ENCODE assay signal across 21 cellular contexts in the genomic region with DNA sequence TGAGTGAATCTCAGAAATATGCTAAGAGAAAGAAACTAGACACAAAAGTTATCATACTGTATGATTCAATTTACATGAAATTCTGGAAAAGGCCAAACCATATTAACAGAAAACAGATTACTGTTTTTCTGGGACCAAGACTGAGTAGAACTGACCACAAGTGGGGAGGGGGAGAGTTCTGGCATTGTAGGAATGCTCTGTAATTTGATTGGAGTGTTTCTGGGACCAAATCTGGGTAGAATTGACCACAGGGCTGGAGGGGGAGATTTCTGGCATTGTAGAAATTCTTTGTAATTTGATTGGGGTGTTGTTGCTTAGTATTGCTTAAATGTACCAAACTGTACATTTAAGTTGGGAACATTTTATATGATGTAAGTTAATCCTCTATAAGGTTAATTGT. TPM values are rescaled to one million over a fixed set of nuclear protein-coding genes. Genes with fewer than 3 reads are reported as not detected.
DNase-seq lines count a peak whose midpoint lies in the region; ATAC-seq and TF ChIP-seq lines count a peak whose summit lies in the region.
"Had no signal": no experiment of that assay in that cellular context is flagged by ENCODE, and none has a peak within 500 bp of the region (broad histone marks: within the 10 kb centered on the region; RNA-seq: fewer than 3 reads in every experiment).

No MANE protein-coding gene starts in this region.

- POLR2A ChIA-PET in activated CD8-positive, alpha-beta T cell treated with anti-CD3 and anti-CD28 coated beads for 36 hours (lab: Charles Lee) = no interaction called here

- DNase-seq in H7 (peak; percentile 2), astrocyte of the hippocampus (ENCODE audit: low read depth, low spot score) (peak; percentile 6), mesothelial cell of epicardium (ENCODE audit: low spot score in 2 of 2, unreplicated experiment in 2 of 2) (no peak)
- no peak for DNase-seq in activated CD8-positive, alpha-beta T cell treated with anti-CD3 and anti-CD28 coated beads for 36 hours
- DNase-seq: BE2C; C1 segment of cervical spinal cord; CD4-positive, CD25-positive, alpha-beta regulatory T cell; CD8-positive, alpha-beta memory T cell; COR-L47; DMS 273 treated with DMSO at 0.1 percent for 48 hours; DMS53; DND-41; EL; GOT3; H9 had no signal

- CTCF ChIA-PET in activated CD8-positive, alpha-beta T cell treated with anti-CD3 and anti-CD28 coated beads for 36 hours (lab: Charles Lee) = no interaction called here

- no peak for ATAC-seq in HG02840 (IDR thresholded peaks at IDR 0.05; ENCODE audit: low FRiP score, unreplicated experiment)
- ATAC-seq in activated CD8-positive, alpha-beta T cell treated with anti-CD3 and anti-CD28 coated beads for 36 hours = no peak
- ATAC-seq in HG03342 (IDR thresholded peaks at IDR 0.05; ENCODE audit: unreplicated experiment) = no peak
- ATAC-seq: GM12878 had no signal

- no peak overlapping the region for H3K4me3 Mint-ChIP-seq in mesothelial cell of epicardium
- H3K4me3 Mint-ChIP-seq in activated CD8-positive, alpha-beta T cell treated with anti-CD3 and anti-CD28 coated beads for 36 hours = no peak overlapping the region
- H3K4me3 Mint-ChIP-seq: CD4-positive, CD25-positive, alpha-beta regulatory T cell; CD8-positive, alpha-beta memory T cell; H9 had no signal

- no peaks in the 10 kb centered on the region for H3K36me3 ChIP-seq in H7 (replicated peaks; ENCODE audit: control insufficient read depth, insufficient read depth, low read length)
- H3K36me3 ChIP-seq: BE2C had no signal

- H3K36me3 Mint-ChIP-seq in mesothelial cell of epicardium = no peaks in the 10 kb centered on the region
- no peaks in the 10 kb centered on the region for H3K36me3 Mint-ChIP-seq in activated CD8-positive, alpha-beta T cell treated with anti-CD3 and anti-CD28 coated beads for 36 hours (ENCODE audit: low read depth)
- H3K36me3 Mint-ChIP-seq: CD4-positive, CD25-positive, alpha-beta regulatory T cell had no signal

- no peaks in the 10 kb centered on the region for H3K27me3 ChIP-seq in H7 (ENCODE audit: control insufficient read depth, insufficient read depth, low read length)
- H3K27me3 ChIP-seq: BE2C had no signal

- no peak for TF ChIP-seq CTCF in mesothelial cell of epicardium (IDR thresholded peaks at IDR 0.05; ENCODE audit: unreplicated experiment)
- no peak for TF ChIP-seq CTCF in activated CD8-positive, alpha-beta T cell treated with anti-CD3 and anti-CD28 coated beads for 36 hours (IDR thresholded peaks at IDR 0.05)

- H3K4me1 Mint-ChIP-seq in mesothelial cell of epicardium = peaks cover 11% of the 10 kb centered on the region
- H3K4me1 Mint-ChIP-seq in activated CD8-positive, alpha-beta T cell treated with anti-CD3 and anti-CD28 coated beads for 36 hours (ENCODE audit: low read depth) = no peaks in the 10 kb centered on the region
- H3K4me1 Mint-ChIP-seq: CD4-positive, CD25-positive, alpha-beta regulatory T cell; CD8-positive, alpha-beta memory T cell had no signal

- peaks cover 10% of the 10 kb centered on the region for H3K9me3 Mint-ChIP-seq in mesothelial cell of epicardium
- H3K9me3 Mint-ChIP-seq in activated CD8-positive, alpha-beta T cell treated with anti-CD3 and anti-CD28 coated beads for 36 hours = no peaks in the 10 kb centered on the region

- no peak overlapping the region for H3K4me3 ChIP-seq in H7 (ENCODE audit: insufficient read depth, low read depth, low read length)
- H3K4me3 ChIP-seq: GM12878 had no signal

- peaks cover 2% of the 10 kb centered on the region for H3K27me3 Mint-ChIP-seq in mesothelial cell of epicardium (ENCODE audit: low read depth)
- peaks cover 7% of the 10 kb centered on the region for H3K27me3 Mint-ChIP-seq in activated CD8-positive, alpha-beta T cell treated with anti-CD3 and anti-CD28 coated beads for 36 hours

- intact Hi-C loops in activated CD8-positive, alpha-beta T cell treated with anti-CD3 and anti-CD28 coated beads for 36 hours (cut with micrococcal nuclease) = no loop called here

- peak overlapping the region; percentile 48 for H3K27ac Mint-ChIP-seq in mesothelial cell of epicardium
- no peak overlapping the region for H3K27ac Mint-ChIP-seq in activated CD8-positive, alpha-beta T cell treated with anti-CD3 and anti-CD28 coated beads for 36 hours
- H3K27ac Mint-ChIP-seq: CD4-positive, CD25-positive, alpha-beta regulatory T cell; H9 had no signal

RNA-seq across cellular contexts. Expression of a gene that starts 3.4 kb away (rescaled TPM):
- total RNA-seq in H7 (2014; rRNA removed; shearing (Covaris generic)) = not detected in 2 replicates
- not detected in 3 replicates for total RNA-seq in mesothelial cell of epicardium
- total RNA-seq in activated CD8-positive, alpha-beta T cell treated with anti-CD3 and anti-CD28 coated beads for 36 hours = not detected
- total RNA-seq: A172; CD4-positive, CD25-positive, alpha-beta regulatory T cell; CD8-positive, alpha-beta memory T cell; G401; GM12878; H9; HT-29 had no signal

RNA-seq across cellular contexts. Expression of a gene that starts 13.8 kb away (rescaled TPM):
- total RNA-seq in H7 (2014; rRNA removed; shearing (Covaris generic)) = not detected in 2 replicates
- total RNA-seq in mesothelial cell of epicardium = not detected in 3 replicates
- not detected for total RNA-seq in activated CD8-positive, alpha-beta T cell treated with anti-CD3 and anti-CD28 coated beads for 36 hours
- total RNA-seq: A172; CD4-positive, CD25-positive, alpha-beta regulatory T cell; CD8-positive, alpha-beta memory T cell; G401; GM12878; H9; HT-29 had no signal

RNA-seq across cellular contexts. Expression of a gene that starts 32.2 kb away (rescaled TPM):
- not detected in 2 replicates for total RNA-seq in H7 (2014; rRNA removed; shearing (Covaris generic))
- total RNA-seq in mesothelial cell of epicardium = not detected in 3 replicates
- total RNA-seq in activated CD8-positive, alpha-beta T cell treated with anti-CD3 and anti-CD28 coated beads for 36 hours = not detected
- total RNA-seq: A172; CD4-positive, CD25-positive, alpha-beta regulatory T cell; CD8-positive, alpha-beta memory T cell; G401; GM12878; H9; HT-29 had no signal

RNA-seq across cellular contexts. Expression of a gene that starts 59.0 kb away (rescaled TPM):
- not detected in 2 replicates for total RNA-seq in H7 (2014; rRNA removed; shearing (Covaris generic))
- not detected in 3 replicates for total RNA-seq in mesothelial cell of epicardium
- not detected for total RNA-seq in activated CD8-positive, alpha-beta T cell treated with anti-CD3 and anti-CD28 coated beads for 36 hours
- total RNA-seq: A172; CD4-positive, CD25-positive, alpha-beta regulatory T cell; CD8-positive, alpha-beta memory T cell; G401; GM12878; H9; HT-29 had no signal

Comparison
In these comparisons a context has a peak if more than half of its experiments do, and no peak if none do; other contexts are left out.
1. DNase-seq: peak in H7 (single experiment) and astrocyte of the hippocampus (single experiment); none in mesothelial cell of epicardium (0 of 2) and activated CD8-positive, alpha-beta T cell treated with anti-CD3 and anti-CD28 coated beads for 36 hours (single experiment).